Comparison of ENCODE assay signal across 15 cellular contexts in genomic region chr9:91782711-91783214, GRCh38.
A peak's percentile ranks its signal among the peaks of the same experiment; 100 is the strongest.
DNase-seq lines count a peak whose midpoint lies in the region; ATAC-seq and TF ChIP-seq lines count a peak whose summit lies in the region.
"Had no signal": no experiment of that assay in that cellular context is flagged by ENCODE, and none has a peak within 500 bp of the region (broad histone marks: within the 10 kb centered on the region; RNA-seq: fewer than 3 reads in every experiment).

No MANE protein-coding gene starts in this region.

- H3K4me3 ChIP-seq in sigmoid colon, result no peak overlapping the region
- H3K4me3 ChIP-seq: HAP-1 had no signal

- H3K4me3 Mint-ChIP-seq in CD4-positive, alpha-beta T cell, result no peak overlapping the region
- H3K4me3 Mint-ChIP-seq in T-helper 17 cell (no peak overlapping the region), Calu3 (ENCODE audit: low read depth, unreplicated experiment) (no peak overlapping the region)
- no peak overlapping the region for H3K4me3 Mint-ChIP-seq in activated CD4-positive, alpha-beta T cell treated with anti-CD3 and anti-CD28 coated beads for 36 hours
- H3K4me3 Mint-ChIP-seq: B cell had no signal

- H3K9me3 ChIP-seq in CD4-positive, alpha-beta T cell (ENCODE audit: control insufficient read depth, low read length), result no peaks in the 10 kb centered on the region
- no peaks in the 10 kb centered on the region for H3K9me3 ChIP-seq in T-helper 17 cell (ENCODE audit: control insufficient read depth, low read length, poor library complexity, severe bottlenecking)
- no peaks in the 10 kb centered on the region for H3K9me3 ChIP-seq in sigmoid colon
- H3K9me3 ChIP-seq: HAP-1 had no signal

- no peak for TF ChIP-seq CTCF in CD4-positive, alpha-beta T cell (IDR thresholded peaks at IDR 0.05)
- no peak for TF ChIP-seq CTCF in sigmoid colon (IDR thresholded peaks at IDR 0.05)
- TF ChIP-seq CTCF in Calu3 (IDR thresholded peaks at IDR 0.05; ENCODE audit: unreplicated experiment), result no peak

- CTCF ChIA-PET in CD4-positive, alpha-beta T cell (lab: Charles Lee), result no interaction called here
- CTCF ChIA-PET in activated CD4-positive, alpha-beta T cell treated with anti-CD3 and anti-CD28 coated beads for 36 hours (lab: Charles Lee), result no interaction called here
- CTCF ChIA-PET in Calu3 (lab: Charles Lee), result no interaction called here

- 83 to 91% methylated on average over 5 of the region's 5 CpGs for WGBS in sigmoid colon, 2 donors

- H3K27me3 Mint-ChIP-seq in CD4-positive, alpha-beta T cell, result peaks cover 16% of the 10 kb centered on the region
- H3K27me3 Mint-ChIP-seq in T-helper 17 cell (peaks cover 31% of the 10 kb centered on the region), Calu3 (ENCODE audit: unreplicated experiment) (peaks cover 74% of the 10 kb centered on the region)
- peaks cover 12% of the 10 kb centered on the region for H3K27me3 Mint-ChIP-seq in activated CD4-positive, alpha-beta T cell treated with anti-CD3 and anti-CD28 coated beads for 36 hours

- POLR2A ChIA-PET in CD4-positive, alpha-beta T cell (lab: Charles Lee), result no interaction called here
- POLR2A ChIA-PET in activated CD4-positive, alpha-beta T cell treated with anti-CD3 and anti-CD28 coated beads for 36 hours (lab: Charles Lee), result no interaction called here

- ATAC-seq in CD4-positive, alpha-beta T cell (ENCODE audit: poor library complexity), result no peak
- ATAC-seq in T-helper 17 cell (peak; percentile 28), left lobe of liver (no peak)
- no peak for ATAC-seq in activated CD4-positive, alpha-beta T cell treated with anti-CD3 and anti-CD28 coated beads for 36 hours
- ATAC-seq: SK-N-SH treated with all-trans-retinoic acid at 6 μM for 48 hours had no signal

- no peaks in the 10 kb centered on the region for H3K36me3 Mint-ChIP-seq in CD4-positive, alpha-beta T cell (ENCODE audit: low read depth)
- peaks cover 7% of the 10 kb centered on the region for H3K36me3 Mint-ChIP-seq in T-helper 17 cell (ENCODE audit: low read depth)
- H3K36me3 Mint-ChIP-seq in activated CD4-positive, alpha-beta T cell treated with anti-CD3 and anti-CD28 coated beads for 36 hours (ENCODE audit: low read depth), result no peaks in the 10 kb centered on the region
- H3K36me3 Mint-ChIP-seq in Calu3 (ENCODE audit: insufficient read depth, unreplicated experiment), result no peaks in the 10 kb centered on the region

- no peaks in the 10 kb centered on the region for H3K27me3 ChIP-seq in CD4-positive, alpha-beta T cell (ENCODE audit: control insufficient read depth, insufficient read depth, low read length)
- H3K27me3 ChIP-seq in sigmoid colon, result no peaks in the 10 kb centered on the region

- no TSS peak for BruUV-seq in Calu3 (replicated peaks; lab: Mats Ljungman, UMichigan)

- no peak for DNase-seq in CD4-positive, alpha-beta T cell
- DNase-seq in T-helper 17 cell, result no peak
- peak; percentile 24 for DNase-seq in left lobe of liver (ENCODE audit: low spot score)
- peak; percentile 55 for DNase-seq in sigmoid colon
- DNase-seq in Kasumi-1 (lab: John Stamatoyannopoulos, UW), result no peak
- no peak for DNase-seq in activated CD4-positive, alpha-beta T cell treated with anti-CD3 and anti-CD28 coated beads for 36 hours
- DNase-seq in Calu3, result no peak
- no peak for DNase-seq in epidermal melanocyte (ENCODE audit: insufficient read length, low spot score)
- DNase-seq: IMR-90, NCI-H187 treated with DMSO at 0.1 percent for 48 hours, NCI-H2171, NCI-H446 had no signal

- no peak for TF ChIP-seq EP300 in sigmoid colon (IDR thresholded peaks at IDR 0.05)

- intact Hi-C loops in CD4-positive, alpha-beta T cell (cut with DNase I, micrococcal nuclease), result no loop called here
- intact Hi-C loops in sigmoid colon (cut with DNase I), result loop anchor here (5.0 kb wide), 1 partner anchor 90 kb away; no protein-coding TSS in a partner anchor
- intact Hi-C loops in activated CD4-positive, alpha-beta T cell treated with anti-CD3 and anti-CD28 coated beads for 36 hours (cut with DNase I, micrococcal nuclease), result no loop called here
- intact Hi-C loops in Calu3 (cut with micrococcal nuclease; ENCODE audit: unreplicated experiment), result no loop called here

- H3K4me1 ChIP-seq in sigmoid colon, result peaks cover 0 to 58% (median 50%) of the 10 kb centered on the region in 4 donors
- H3K4me1 ChIP-seq: HAP-1 had no signal

- peaks cover 13% of the 10 kb centered on the region for H3K4me1 Mint-ChIP-seq in CD4-positive, alpha-beta T cell (ENCODE audit: low read depth)
- H3K4me1 Mint-ChIP-seq in T-helper 17 cell (peaks cover 8% of the 10 kb centered on the region), Calu3 (ENCODE audit: low read depth, unreplicated experiment) (no peaks in the 10 kb centered on the region)
- peaks cover 6% of the 10 kb centered on the region for H3K4me1 Mint-ChIP-seq in activated CD4-positive, alpha-beta T cell treated with anti-CD3 and anti-CD28 coated beads for 36 hours
- H3K4me1 Mint-ChIP-seq: B cell had no signal

- H3K9me3 Mint-ChIP-seq in CD4-positive, alpha-beta T cell, result no peaks in the 10 kb centered on the region
- no peaks in the 10 kb centered on the region for H3K9me3 Mint-ChIP-seq in activated CD4-positive, alpha-beta T cell treated with anti-CD3 and anti-CD28 coated beads for 36 hours (ENCODE audit: low read depth)
- H3K9me3 Mint-ChIP-seq in Calu3 (ENCODE audit: low read depth, unreplicated experiment), result no peaks in the 10 kb centered on the region

- no peak for TF ChIP-seq POLR2A in sigmoid colon (IDR thresholded peaks at IDR 0.05)

- no peak overlapping the region for H3K27ac ChIP-seq in CD4-positive, alpha-beta T cell (ENCODE audit: low read depth, low read length)
- peak overlapping the region; percentile 69 to 73 (median 71) for H3K27ac ChIP-seq in sigmoid colon

- no peaks in the 10 kb centered on the region for H3K36me3 ChIP-seq in sigmoid colon
- H3K36me3 ChIP-seq: HAP-1 had no signal

- peak overlapping the region; percentile 49 for H3K27ac Mint-ChIP-seq in CD4-positive, alpha-beta T cell
- H3K27ac Mint-ChIP-seq in T-helper 17 cell (peak overlapping the region; percentile 30), Calu3 (ENCODE audit: unreplicated experiment) (no peak overlapping the region)
- no peak overlapping the region for H3K27ac Mint-ChIP-seq in activated CD4-positive, alpha-beta T cell treated with anti-CD3 and anti-CD28 coated beads for 36 hours
- H3K27ac Mint-ChIP-seq: B cell had no signal

Comparison
In these comparisons a context has a peak if more than half of its experiments do, and no peak if none do; other contexts are left out.
1. DNase-seq: peak in left lobe of liver (single experiment) and sigmoid colon (single experiment); none in CD4-positive, alpha-beta T cell (0 of 10), T-helper 17 cell (0 of 3), Kasumi-1 (0 of 2), activated CD4-positive, alpha-beta T cell treated with anti-CD3 and anti-CD28 coated beads for 36 hours (single experiment), Calu3 (single experiment) and epidermal melanocyte (single experiment).
2. H3K27ac Mint-ChIP-seq: peak in CD4-positive, alpha-beta T cell (single experiment) and T-helper 17 cell (single experiment); none in activated CD4-positive, alpha-beta T cell treated with anti-CD3 and anti-CD28 coated beads for 36 hours (single experiment) and Calu3 (single experiment).